Comparison of ENCODE assay signal across 8 cellular contexts in genomic region chr20:63657937-63658748, GRCh38. TPM values are rescaled to one million over a fixed set of nuclear protein-coding genes. Genes with fewer than 3 reads are reported as not detected.
DNase-seq lines count a peak whose midpoint lies in the region; ATAC-seq and TF ChIP-seq lines count a peak whose summit lies in the region.

Gene RTEL1, plus strand, starts transcription at chr20:63658312. Its CDS starts 1,091 bp downstream, at chr20:63659403.

- ATAC-seq in GM18907 (IDR thresholded peaks at IDR 0.05; ENCODE audit: unreplicated experiment): peak; percentile 83
- peak; percentile 78 for ATAC-seq in HG03159 (IDR thresholded peaks at IDR 0.05; ENCODE audit: unreplicated experiment)
- ATAC-seq in activated B cell treated with CpG ODN at 0.5 μM for 24 hours (ENCODE audit: low read depth): peak; percentile 88

- DNase-seq in AG08395 (ENCODE audit: low spot score) (peak; percentile 96), NCI-H345 (lab: John Stamatoyannopoulos, UW) (peak; percentile 92), activated B cell treated with CpG ODN at 0.5 μM for 24 hours (peak; percentile 95), cardiac fibroblast (ENCODE audit: low read depth in 2 of 2) (peak; percentile 93 to 96), immature natural killer cell (peak; percentile 85 to 90 (median 88)), spleen (peak; percentile 97)

- H3K9me3 Mint-ChIP-seq in activated B cell treated with CpG ODN at 0.5 μM for 24 hours (no peaks in the 10 kb centered on the region), immature natural killer cell (peaks cover 0 to 3% (median 0%) of the 10 kb centered on the region in 6 donors)

- H3K4me3 ChIP-seq in cardiac fibroblast (replicated peaks in 1 of 2; ENCODE audit: low read depth in 2 of 2, low read length in 2 of 2) (peak within 1 kb of the TSS; percentile 78 to 91), spleen (peak within 1 kb of the TSS; percentile 73 to 95 (median 78))

- H3K27ac ChIP-seq in spleen: peak within 1 kb of the TSS; percentile 81 to 95 (median 88)

- H3K27ac Mint-ChIP-seq in activated B cell treated with CpG ODN at 0.5 μM for 24 hours (peak within 1 kb of the TSS; percentile 93), immature natural killer cell (peak within 1 kb of the TSS; percentile 88 to 97 (median 94))

- CTCF ChIA-PET in activated B cell treated with CpG ODN at 0.5 μM for 24 hours (lab: Charles Lee): interaction anchor here (0.8 to 3.2 kb wide), 5 partner anchors 17 to 322 kb away, joined by 3 to 19 read pairs (median 3); partner anchors contain the start of genes PRPF6, PTK6 and UCKL1

- peaks cover 0 to 25% (median 0%) of the 10 kb centered on the region in 7 donors for H3K27me3 ChIP-seq in spleen (replicated peaks in 1 of 7)

- H3K4me1 Mint-ChIP-seq in activated B cell treated with CpG ODN at 0.5 μM for 24 hours: peaks cover 27% of the 10 kb centered on the region
- peaks cover 30% of the 10 kb centered on the region in 2 donors for H3K4me1 Mint-ChIP-seq in immature natural killer cell

- TF ChIP-seq POLR2A in spleen (IDR thresholded peaks at IDR 0.05): peak in 1 of 3 donors; percentile 16

- H3K9me3 ChIP-seq in spleen: no peaks in the 10 kb centered on the region

- H3K36me3 Mint-ChIP-seq in activated B cell treated with CpG ODN at 0.5 μM for 24 hours (ENCODE audit: low read depth) (peaks cover 19% of the 10 kb centered on the region), immature natural killer cell (peaks cover 3 to 10% (median 4%) of the 10 kb centered on the region in 3 donors)

- H3K27me3 Mint-ChIP-seq in activated B cell treated with CpG ODN at 0.5 μM for 24 hours (peaks cover 3% of the 10 kb centered on the region), immature natural killer cell (ENCODE audit: low read depth in 3 of 3) (peaks cover 9 to 12% (median 12%) of the 10 kb centered on the region in 3 donors)

- 2 to 6% (median 3%) methylated on average over 42 to 73 of the region's 73 CpGs for WGBS in spleen, 5 donors

- peak within 1 kb of the TSS; percentile 97 for H3K4me3 Mint-ChIP-seq in activated B cell treated with CpG ODN at 0.5 μM for 24 hours
- peak within 1 kb of the TSS; percentile 95 to 97 (median 96) for H3K4me3 Mint-ChIP-seq in immature natural killer cell

- TF ChIP-seq CTCF in activated B cell treated with CpG ODN at 0.5 μM for 24 hours (IDR thresholded peaks at IDR 0.05): no peak
- no peak for TF ChIP-seq CTCF in cardiac fibroblast (IDR thresholded peaks at IDR 0.05; ENCODE audit: low read depth, low read length)
- peak in 5 of 11 experiments; percentile 13 to 41 (median 27) for TF ChIP-seq CTCF in spleen (IDR thresholded peaks at IDR 0.05 in 8 of 11, conservative IDR thresholded peaks at IDR 0.05 in 3 of 11)

- H3K36me3 ChIP-seq in spleen: peaks cover 0 to 32% (median 25%) of the 10 kb centered on the region in 6 donors

- intact Hi-C loops in activated B cell treated with CpG ODN at 0.5 μM for 24 hours (cut with micrococcal nuclease): loop anchor here (1.0 to 10.0 kb wide), 9 partner anchors 16 to 324 kb away; partner anchors contain the start of genes ARFRP1, GMEB2, LIME1 and PPDPF
- intact Hi-C loops in spleen (cut with DNase I; ENCODE audit: low total_unique reads): loop anchor here (10.0 kb wide), 1 partner anchor 123 kb away; the partner anchor contains the start of gene PTK6

- POLR2A ChIA-PET in activated B cell treated with CpG ODN at 0.5 μM for 24 hours (lab: Charles Lee): interaction anchor here (0.6 to 2.0 kb wide), 18 partner anchors 9 to 321 kb away, joined by 3 to 24 read pairs (median 5); partner anchors contain the start of genes ARFRP1, DNAJC5, GMEB2 and HELZ2

- H3K4me1 ChIP-seq in spleen: peaks cover 16 to 60% (median 42%) of the 10 kb centered on the region in 6 donors

RNA-seq across cellular contexts. Expression of gene RTEL1, which starts in this region (rescaled TPM):
- total RNA-seq in activated B cell treated with CpG ODN at 0.5 μM for 24 hours: 24.1 and 33.8 TPM in 2 replicates
- polyA plus RNA-seq in immature natural killer cell: 1 to 10 TPM in 2 of 3 donors, not detected in 1; 1.5 to 7.3 TPM
- 10 to 100 TPM; 36.4 to 49.8 (median 43.2) TPM for total RNA-seq in spleen
- polyA plus RNA-seq in spleen: 10 to 100 TPM in 2 of 3 donors, 1 to 10 TPM in 1; 7.3 to 23.1 (median 19.1) TPM

Comparison
In these comparisons a context has a peak if more than half of its experiments do, and no peak if none do; other contexts are left out.
1. Peak in every context shown above with its lines: DNase-seq, ATAC-seq, H3K4me3 ChIP-seq and H3K27ac ChIP-seq.